In the genomic region with DNA sequence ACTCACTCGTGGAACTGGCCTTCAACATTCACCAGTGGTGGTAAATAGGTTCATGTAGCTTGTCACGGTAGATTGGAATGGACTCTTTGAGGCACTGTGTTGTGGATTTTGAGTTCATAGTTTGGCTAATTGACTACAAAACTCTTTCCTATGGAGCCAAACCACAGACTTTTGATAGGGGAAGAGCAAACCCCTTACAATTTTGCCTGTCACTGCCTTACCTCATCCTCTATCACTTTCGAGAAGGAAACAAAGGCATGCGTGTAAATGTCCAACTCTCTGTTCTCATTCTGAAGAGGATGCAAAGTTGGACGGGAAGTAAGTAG, we compare ENCODE assay signal across 1 cellular context.
TF ChIP-seq lines count a peak whose summit lies in the region.

No MANE protein-coding gene starts in this region.

TF ChIP-seq in GM23338, 12 proteins besides CTCF, POLR2A, EP300 and RAD21 (continued from another document):
- no peak for TF ChIP-seq REST (IDR thresholded peaks at IDR 0.05; ENCODE audit: unreplicated experiment)
- no peak for TF ChIP-seq ZNF331 (CRISPR knock-in tag; IDR thresholded peaks at IDR 0.05; ENCODE audit: low read depth)
- TF ChIP-seq STAT1 (IDR thresholded peaks at IDR 0.05; ENCODE audit: unreplicated experiment), result no peak
- no peak for TF ChIP-seq ZNF114 (CRISPR knock-in tag; IDR thresholded peaks at IDR 0.05)
- TF ChIP-seq, protein P1, sequence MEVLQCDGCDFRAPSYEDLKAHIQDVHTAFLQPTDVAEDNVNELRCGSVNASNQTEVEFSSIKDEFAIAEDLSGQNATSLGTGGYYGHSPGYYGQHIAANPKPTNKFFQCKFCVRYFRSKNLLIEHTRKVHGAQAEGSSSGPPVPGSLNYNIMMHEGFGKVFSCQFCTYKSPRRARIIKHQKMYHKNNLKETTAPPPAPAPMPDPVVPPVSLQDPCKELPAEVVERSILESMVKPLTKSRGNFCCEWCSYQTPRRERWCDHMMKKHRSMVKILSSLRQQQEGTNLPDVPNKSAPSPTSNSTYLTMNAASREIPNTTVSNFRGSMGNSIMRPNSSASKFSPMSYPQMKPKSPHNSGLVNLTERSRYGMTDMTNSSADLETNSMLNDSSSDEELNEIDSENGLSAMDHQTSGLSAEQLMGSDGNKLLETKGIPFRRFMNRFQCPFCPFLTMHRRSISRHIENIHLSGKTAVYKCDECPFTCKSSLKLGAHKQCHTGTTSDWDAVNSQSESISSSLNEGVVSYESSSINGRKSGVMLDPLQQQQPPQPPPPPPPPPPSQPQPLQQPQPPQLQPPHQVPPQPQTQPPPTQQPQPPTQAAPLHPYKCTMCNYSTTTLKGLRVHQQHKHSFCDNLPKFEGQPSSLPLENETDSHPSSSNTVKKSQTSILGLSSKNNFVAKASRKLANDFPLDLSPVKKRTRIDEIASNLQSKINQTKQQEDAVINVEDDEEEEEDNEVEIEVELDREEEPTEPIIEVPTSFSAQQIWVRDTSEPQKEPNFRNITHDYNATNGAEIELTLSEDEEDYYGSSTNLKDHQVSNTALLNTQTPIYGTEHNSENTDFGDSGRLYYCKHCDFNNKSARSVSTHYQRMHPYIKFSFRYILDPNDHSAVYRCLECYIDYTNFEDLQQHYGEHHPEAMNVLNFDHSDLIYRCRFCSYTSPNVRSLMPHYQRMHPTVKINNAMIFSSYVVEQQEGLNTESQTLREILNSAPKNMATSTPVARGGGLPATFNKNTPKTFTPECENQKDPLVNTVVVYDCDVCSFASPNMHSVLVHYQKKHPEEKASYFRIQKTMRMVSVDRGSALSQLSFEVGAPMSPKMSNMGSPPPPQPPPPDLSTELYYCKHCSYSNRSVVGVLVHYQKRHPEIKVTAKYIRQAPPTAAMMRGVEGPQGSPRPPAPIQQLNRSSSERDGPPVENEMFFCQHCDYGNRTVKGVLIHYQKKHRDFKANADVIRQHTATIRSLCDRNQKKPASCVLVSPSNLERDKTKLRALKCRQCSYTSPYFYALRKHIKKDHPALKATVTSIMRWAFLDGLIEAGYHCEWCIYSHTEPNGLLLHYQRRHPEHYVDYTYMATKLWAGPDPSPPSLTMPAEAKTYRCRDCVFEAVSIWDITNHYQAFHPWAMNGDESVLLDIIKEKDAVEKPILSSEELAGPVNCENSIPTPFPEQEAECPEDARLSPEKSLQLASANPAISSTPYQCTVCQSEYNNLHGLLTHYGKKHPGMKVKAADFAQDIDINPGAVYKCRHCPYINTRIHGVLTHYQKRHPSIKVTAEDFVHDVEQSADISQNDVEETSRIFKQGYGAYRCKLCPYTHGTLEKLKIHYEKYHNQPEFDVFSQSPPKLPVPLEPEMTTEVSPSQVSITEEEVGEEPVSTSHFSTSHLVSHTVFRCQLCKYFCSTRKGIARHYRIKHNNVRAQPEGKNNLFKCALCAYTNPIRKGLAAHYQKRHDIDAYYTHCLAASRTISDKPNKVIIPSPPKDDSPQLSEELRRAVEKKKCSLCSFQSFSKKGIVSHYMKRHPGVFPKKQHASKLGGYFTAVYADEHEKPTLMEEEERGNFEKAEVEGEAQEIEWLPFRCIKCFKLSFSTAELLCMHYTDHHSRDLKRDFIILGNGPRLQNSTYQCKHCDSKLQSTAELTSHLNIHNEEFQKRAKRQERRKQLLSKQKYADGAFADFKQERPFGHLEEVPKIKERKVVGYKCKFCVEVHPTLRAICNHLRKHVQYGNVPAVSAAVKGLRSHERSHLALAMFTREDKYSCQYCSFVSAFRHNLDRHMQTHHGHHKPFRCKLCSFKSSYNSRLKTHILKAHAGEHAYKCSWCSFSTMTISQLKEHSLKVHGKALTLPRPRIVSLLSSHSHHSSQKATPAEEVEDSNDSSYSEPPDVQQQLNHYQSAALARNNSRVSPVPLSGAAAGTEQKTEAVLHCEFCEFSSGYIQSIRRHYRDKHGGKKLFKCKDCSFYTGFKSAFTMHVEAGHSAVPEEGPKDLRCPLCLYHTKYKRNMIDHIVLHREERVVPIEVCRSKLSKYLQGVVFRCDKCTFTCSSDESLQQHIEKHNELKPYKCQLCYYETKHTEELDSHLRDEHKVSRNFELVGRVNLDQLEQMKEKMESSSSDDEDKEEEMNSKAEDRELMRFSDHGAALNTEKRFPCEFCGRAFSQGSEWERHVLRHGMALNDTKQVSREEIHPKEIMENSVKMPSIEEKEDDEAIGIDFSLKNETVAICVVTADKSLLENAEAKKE (CRISPR knock-in tag; IDR thresholded peaks at IDR 0.05), result no peak
- no peak for TF ChIP-seq CREB1 (CRISPR knock-in tag; IDR thresholded peaks at IDR 0.05; ENCODE audit: low read depth)
